In genomic region chr3:176785207-176785606, GRCh38 we compare ENCODE assay signal across 13 cellular contexts.
"Had no signal": no experiment of that assay in that cellular context is flagged by ENCODE, and none has a peak within 500 bp of the region (broad histone marks: within the 10 kb centered on the region; RNA-seq: fewer than 3 reads in every experiment).

No MANE protein-coding gene starts in this region.

- H3K9me3 ChIP-seq: adrenal gland, body of pancreas, transverse colon had no signal

- H3K27ac ChIP-seq: adrenal gland, body of pancreas, foreskin keratinocyte, parathyroid adenoma had no signal

- H3K27me3 ChIP-seq: adrenal gland, body of pancreas, foreskin keratinocyte, transverse colon had no signal

- DNase-seq: activated CD4-positive, alpha-beta T cell treated with anti-CD3 and anti-CD28 coated beads, Interleukin-2, amount 50 U/mL, for 1 hour; activated CD4-positive, CD25-positive, alpha-beta regulatory T cell; activated naive CD4-positive, alpha-beta T cell treated with anti-CD3 and anti-CD28 coated beads, Interleukin-2, amount 50 U/mL, for 16 hours; activated T-cell treated with anti-CD3 and anti-CD28 coated beads for 4 hours; adrenal gland; body of pancreas; cerebellar nuclear complex; dermis blood vessel endothelial cell; foreskin keratinocyte; transverse colon had no signal

- H3K9ac ChIP-seq: parathyroid adenoma had no signal

- ATAC-seq: body of pancreas; foreskin keratinocyte; stimulated activated effector memory CD8-positive, alpha-beta T cell treated with anti-CD3 and anti-CD28 coated beads, Interleukin-12 subunit alpha, Interleukin-12 subunit beta, amount 100 ng/mL, for 72 hours had no signal

- H3K4me1 ChIP-seq: adrenal gland, body of pancreas, foreskin keratinocyte, parathyroid adenoma, transverse colon had no signal

- H3K4me3 ChIP-seq: adrenal gland, body of pancreas, smooth muscle cell, transverse colon had no signal

- H3K36me3 ChIP-seq: adrenal gland, transverse colon had no signal
